Comparison of ENCODE assay signal across 22 cellular contexts in the genomic region with DNA sequence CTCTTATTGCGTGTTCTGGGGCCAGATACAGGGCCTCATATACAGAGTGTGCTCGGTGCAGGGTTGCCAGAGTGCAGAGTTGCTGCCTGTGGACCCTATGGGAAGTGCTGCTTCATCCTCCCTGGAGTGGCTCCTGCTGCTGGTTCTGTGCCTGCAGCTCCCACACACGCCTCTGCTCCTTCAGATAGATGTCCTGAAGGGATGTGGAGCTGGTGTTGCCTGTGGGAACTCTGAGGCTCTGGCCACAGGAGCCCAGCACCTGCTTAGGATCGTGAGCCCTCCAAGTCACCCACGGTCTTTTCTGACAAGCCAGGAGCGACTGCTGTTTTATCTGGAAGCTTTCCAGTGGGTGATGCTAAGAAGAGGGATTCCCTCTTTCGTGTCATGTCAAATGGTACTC.
"Had no signal": no experiment of that assay in that cellular context is flagged by ENCODE, and none has a peak within 500 bp of the region (broad histone marks: within the 10 kb centered on the region; RNA-seq: fewer than 3 reads in every experiment).

No MANE protein-coding gene starts in this region.

- H3K9me3 ChIP-seq: esophagus muscularis mucosa, lower lobe of right lung, right lobe of liver, suprapubic skin, transverse colon, upper lobe of right lung, uterus had no signal

- H3K36me3 ChIP-seq: esophagus muscularis mucosa, lower lobe of right lung, right lobe of liver, suprapubic skin, transverse colon, upper lobe of right lung, uterus had no signal

- H3K4me1 ChIP-seq: foreskin keratinocyte, lower lobe of right lung, parathyroid adenoma, transverse colon, uterus had no signal

- H3K9me3 Mint-ChIP-seq: immature natural killer cell; natural killer cell; neural crest cell; stimulated activated naive B cell treated with anti-CD40 and anti-IgM and Interleukin-4, amounts not matched to agents 10 μg/mL and 1 μg/mL and 100 μg/mL, for 72 hours had no signal

- DNase-seq: cortex of kidney; effector CD4-positive, alpha-beta T cell; foreskin keratinocyte; hypothalamus; immature natural killer cell; left ventricle myocardium superior; lower lobe of right lung; natural killer cell; right lobe of liver; small intestine; stimulated activated CD4-positive, alpha-beta T cell treated with anti-CD3 and anti-CD28 coated beads, Interleukin-15, amount 100 ng/mL, for 24 hours; stimulated activated CD4-positive, alpha-beta T cell treated with anti-CD3 and anti-CD28 coated beads, Interleukin-2, amount 100 ng/mL, for 48 hours; stimulated activated naive B cell treated with anti-CD40 and anti-IgM and Interleukin-4, amounts not matched to agents 10 μg/mL and 1 μg/mL and 100 μg/mL, for 72 hours; transverse colon; upper lobe of right lung; uterus had no signal

- H3K27me3 ChIP-seq: right lobe of liver, suprapubic skin, transverse colon, upper lobe of right lung, uterus had no signal

- H2AFZ ChIP-seq: parathyroid adenoma had no signal

- H3K9ac ChIP-seq: parathyroid adenoma had no signal

- H3K4me1 Mint-ChIP-seq: immature natural killer cell had no signal

- ATAC-seq: foreskin keratinocyte; left ventricle myocardium superior; lower lobe of right lung; natural killer cell; right lobe of liver; stimulated activated naive B cell treated with anti-CD40 and anti-IgM and Interleukin-4, amounts not matched to agents 10 μg/mL and 1 μg/mL and 100 μg/mL, for 72 hours; upper lobe of right lung had no signal

- H3K27me3 Mint-ChIP-seq: progenitor cell of endocrine pancreas; stimulated activated naive CD8-positive, alpha-beta T cell treated with anti-CD3 and anti-CD28 coated beads, Interleukin-15, Interleukin-2, amounts not matched to agents 100 ng/mL and 50 ng/mL, for 24 hours had no signal

- H3K79me2 ChIP-seq: parathyroid adenoma had no signal

- H3K4me3 Mint-ChIP-seq: immature natural killer cell; natural killer cell; neural crest cell; stimulated activated naive B cell treated with anti-CD40 and anti-IgM and Interleukin-4, amounts not matched to agents 10 μg/mL and 1 μg/mL and 100 μg/mL, for 72 hours; stimulated activated naive CD8-positive, alpha-beta T cell treated with anti-CD3 and anti-CD28 coated beads, Interleukin-15, Interleukin-2, amounts not matched to agents 100 ng/mL and 50 ng/mL, for 24 hours had no signal

- H3K27ac ChIP-seq: esophagus muscularis mucosa, foreskin keratinocyte, lower lobe of right lung, parathyroid adenoma, right lobe of liver, suprapubic skin, transverse colon, upper lobe of right lung, uterus had no signal

- H3K27ac Mint-ChIP-seq: natural killer cell; progenitor cell of endocrine pancreas; stimulated activated naive B cell treated with anti-CD40 and anti-IgM and Interleukin-4, amounts not matched to agents 10 μg/mL and 1 μg/mL and 100 μg/mL, for 72 hours; stimulated activated naive CD8-positive, alpha-beta T cell treated with anti-CD3 and anti-CD28 coated beads, Interleukin-15, Interleukin-2, amounts not matched to agents 100 ng/mL and 50 ng/mL, for 24 hours had no signal

- H3K4me3 ChIP-seq: esophagus muscularis mucosa, lower lobe of right lung, right lobe of liver, suprapubic skin, transverse colon, upper lobe of right lung, uterus had no signal

- H3K36me3 Mint-ChIP-seq: immature natural killer cell, natural killer cell had no signal
